Comparison of ENCODE assay signal across 8 cellular contexts in genomic region chr6:144094731-144095133, GRCh38. TPM values are rescaled to one million over a fixed set of nuclear protein-coding genes. Genes with fewer than 3 reads are reported as not detected.
DNase-seq lines count a peak whose midpoint lies in the region; ATAC-seq, FAIRE-seq and TF ChIP-seq lines count a peak whose summit lies in the region.

No MANE protein-coding gene starts in this region.

- intact Hi-C loops in dorsolateral prefrontal cortex (cut with DNase I) (loop anchor here (1.0 to 5.0 kb wide), 5 partner anchors 122 to 388 kb away; partner anchors contain the start of gene LTV1 (in 1 of the 2)), natural killer cell (cut with micrococcal nuclease) (loop anchor here (1.0 to 2.0 kb wide), 4 partner anchors 30 to 154 kb away; no protein-coding TSS in a partner anchor)

- TF ChIP-seq CTCF in SK-N-SH (IDR thresholded peaks at IDR 0.05) (no peak), Loucy (conservative IDR thresholded peaks at IDR 0.05; ENCODE audit: low read length) (no peak), dorsolateral prefrontal cortex (IDR thresholded peaks at IDR 0.05 in 54 of 56, conservative IDR thresholded peaks at IDR 0.05 in 2 of 56; ENCODE audit: low read depth in 1 of 56, partially characterized antibody in 56 of 56) (no peak), natural killer cell (IDR thresholded peaks at IDR 0.05) (no peak)

- no peaks in the 10 kb centered on the region for H3K27me3 ChIP-seq in SK-N-SH (ENCODE audit: insufficient read depth)
- H3K27me3 ChIP-seq in Loucy (ENCODE audit: insufficient read depth, low read length, poor library complexity, severe bottlenecking): no peaks in the 10 kb centered on the region
- H3K27me3 ChIP-seq in dorsolateral prefrontal cortex: no peaks in the 10 kb centered on the region

- peaks cover 28% of the 10 kb centered on the region for H3K79me2 ChIP-seq in SK-N-SH (ENCODE audit: insufficient read depth)
- peaks cover 24% of the 10 kb centered on the region for H3K79me2 ChIP-seq in Loucy (ENCODE audit: insufficient read depth, low read length)

- H3K36me3 ChIP-seq in SK-N-SH (replicated peaks in 1 of 2; ENCODE audit: control insufficient read depth in 1 of 2, insufficient read depth in 2 of 2, low read length in 1 of 2) (peaks cover 3 to 8% of the 10 kb centered on the region in 2 experiments), Loucy (ENCODE audit: insufficient read depth, low read length) (no peaks in the 10 kb centered on the region)

- no peak for DNase-seq in SK-N-SH
- no peak for DNase-seq in dorsolateral prefrontal cortex
- DNase-seq in natural killer cell: no peak
- no peak for DNase-seq in UCSD-AML1 (lab: John Stamatoyannopoulos, UW; ENCODE audit: unreplicated experiment)
- no peak for DNase-seq in DMS153 (lab: John Stamatoyannopoulos, UW)
- no peak for DNase-seq in urothelium cell line (ENCODE audit: low spot score)

- POLR2A ChIA-PET in SK-N-SH (lab: Yijun Ruan, JAX): no interaction called here

- H3K4me1 Mint-ChIP-seq in natural killer cell: peaks cover 23 to 28% of the 10 kb centered on the region in 2 donors

- no peaks in the 10 kb centered on the region for H3K27me3 Mint-ChIP-seq in natural killer cell (ENCODE audit: low read depth in 2 of 2)

- H3K27ac ChIP-seq in SK-N-SH (ENCODE audit: low read depth in 2 of 2, low read length in 1 of 2) (peak overlapping the region; percentile 78 to 80; a peak in 2 of 4 replicates), dorsolateral prefrontal cortex (peak overlapping the region in 37 of 59 donors; percentile 25 to 88 (median 76))

- H3K9me3 ChIP-seq in SK-N-SH: no peaks in the 10 kb centered on the region
- no peaks in the 10 kb centered on the region for H3K9me3 ChIP-seq in Loucy (ENCODE audit: insufficient read depth, low read depth, low read length)

- CTCF ChIA-PET in SK-N-SH (lab: Yijun Ruan, JAX): interaction anchor here (0.9 kb wide), 1 partner anchor 519 kb away, joined by 3 read pairs; no protein-coding TSS in a partner anchor

- peak overlapping the region; percentile 91 to 100 for H3K4me3 ChIP-seq in SK-N-SH (ENCODE audit: low read depth in 2 of 2, low read length in 1 of 2)
- H3K4me3 ChIP-seq in Loucy (ENCODE audit: low read length, poor library complexity, severe bottlenecking): peak overlapping the region; percentile 88
- peak overlapping the region; percentile 66 to 100 (median 94) for H3K4me3 ChIP-seq in dorsolateral prefrontal cortex

- no peaks in the 10 kb centered on the region for H3F3A ChIP-seq in SK-N-SH (replicated peaks; ENCODE audit: insufficient read depth)
- no peaks in the 10 kb centered on the region for H3F3A ChIP-seq in Loucy (ENCODE audit: low read depth)

- 2% methylated on average over 18 of the region's 19 CpGs for WGBS in SK-N-SH (ENCODE audit: low lambda C conversion rate)

- peak overlapping the region; percentile 95 to 97 for H3K27ac Mint-ChIP-seq in natural killer cell

- H2AFZ ChIP-seq in SK-N-SH (ENCODE audit: low read depth) (peak overlapping the region; percentile 93), Loucy (ENCODE audit: low read length) (peak overlapping the region; percentile 74; the same call in 1 of the 2 replicates)

- H3K9ac ChIP-seq in SK-N-SH: peak overlapping the region; percentile 85
- H3K9ac ChIP-seq in Loucy (ENCODE audit: low read depth, low read length, poor library complexity, severe bottlenecking): peak overlapping the region; percentile 77

- TF ChIP-seq RAD21 in SK-N-SH (IDR thresholded peaks at IDR 0.05; ENCODE audit: low read length): no peak

- ATAC-seq in SK-N-SH treated with all-trans-retinoic acid at 6 μM for 48 hours: no peak
- ATAC-seq in natural killer cell: no peak

- FAIRE-seq in urothelium cell line (lab: Jason Lieb, UNC): no peak

- H3K4me2 ChIP-seq in SK-N-SH (peak overlapping the region; percentile 91), Loucy (ENCODE audit: low read depth, low read length, poor library complexity, severe bottlenecking) (peak overlapping the region; percentile 85)

- H3K4me1 ChIP-seq in SK-N-SH (ENCODE audit: control insufficient read depth in 1 of 2, insufficient read depth in 2 of 2, low read depth in 1 of 2, low read length in 1 of 2) (peaks cover 0 to 16% of the 10 kb centered on the region in 2 experiments; a peak in 2 of 4 replicates), Loucy (ENCODE audit: insufficient read depth, low read length, poor library complexity, severe bottlenecking) (peaks cover 20% of the 10 kb centered on the region)

- no peak for TF ChIP-seq EP300 in SK-N-SH (IDR thresholded peaks at IDR 0.05; ENCODE audit: borderline replicate concordance in 1 of 2, low read depth in 1 of 2, low read length in 1 of 2)

- H3K36me3 Mint-ChIP-seq in natural killer cell: no peaks in the 10 kb centered on the region

- H3K9me2 ChIP-seq in SK-N-SH (no peaks in the 10 kb centered on the region), Loucy (replicated peaks; ENCODE audit: low read depth, low read length) (no peaks in the 10 kb centered on the region)

- H4K20me1 ChIP-seq in SK-N-SH (ENCODE audit: insufficient read depth): no peaks in the 10 kb centered on the region
- H4K20me1 ChIP-seq in Loucy (ENCODE audit: insufficient read depth, low read length, poor library complexity, severe bottlenecking): peaks cover 17% of the 10 kb centered on the region

- no peaks in the 10 kb centered on the region for H3K9me3 Mint-ChIP-seq in natural killer cell

- peak overlapping the region; percentile 94 for H3K4me3 Mint-ChIP-seq in natural killer cell

TF ChIP-seq in SK-N-SH, 30 proteins besides CTCF, POLR2A, EP300 and RAD21:
- TF ChIP-seq, protein P1, sequence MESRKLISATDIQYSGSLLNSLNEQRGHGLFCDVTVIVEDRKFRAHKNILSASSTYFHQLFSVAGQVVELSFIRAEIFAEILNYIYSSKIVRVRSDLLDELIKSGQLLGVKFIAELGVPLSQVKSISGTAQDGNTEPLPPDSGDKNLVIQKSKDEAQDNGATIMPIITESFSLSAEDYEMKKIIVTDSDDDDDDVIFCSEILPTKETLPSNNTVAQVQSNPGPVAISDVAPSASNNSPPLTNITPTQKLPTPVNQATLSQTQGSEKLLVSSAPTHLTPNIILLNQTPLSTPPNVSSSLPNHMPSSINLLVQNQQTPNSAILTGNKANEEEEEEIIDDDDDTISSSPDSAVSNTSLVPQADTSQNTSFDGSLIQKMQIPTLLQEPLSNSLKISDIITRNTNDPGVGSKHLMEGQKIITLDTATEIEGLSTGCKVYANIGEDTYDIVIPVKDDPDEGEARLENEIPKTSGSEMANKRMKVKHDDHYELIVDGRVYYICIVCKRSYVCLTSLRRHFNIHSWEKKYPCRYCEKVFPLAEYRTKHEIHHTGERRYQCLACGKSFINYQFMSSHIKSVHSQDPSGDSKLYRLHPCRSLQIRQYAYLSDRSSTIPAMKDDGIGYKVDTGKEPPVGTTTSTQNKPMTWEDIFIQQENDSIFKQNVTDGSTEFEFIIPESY (IDR thresholded peaks at IDR 0.05; ENCODE audit: borderline replicate concordance, low read depth): no peak
- TF ChIP-seq FOXJ3 (CRISPR knock-in tag; IDR thresholded peaks at IDR 0.05) (no peak), EZH2phosphoT487 (IDR thresholded peaks at IDR 0.05; ENCODE audit: borderline replicate concordance, low read depth) (no peak)

TF ChIP-seq in SK-N-SH treated with all-trans-retinoic acid at 6 μM for 48 hours, 23 proteins besides CTCF, POLR2A, EP300 and RAD21 (continues in another document):
- TF ChIP-seq CSRNP3 (CRISPR knock-in tag; IDR thresholded peaks at IDR 0.05): no peak
- no peak for TF ChIP-seq TCF4 (CRISPR knock-in tag; IDR thresholded peaks at IDR 0.05; ENCODE audit: borderline replicate concordance)
- TF ChIP-seq TOX (CRISPR knock-in tag; IDR thresholded peaks at IDR 0.05; ENCODE audit: borderline replicate concordance): no peak
- no peak for TF ChIP-seq ISL1 (CRISPR knock-in tag; IDR thresholded peaks at IDR 0.05)

RNA-seq across cellular contexts. Expression of gene SF3B5, which starts 0.6 kb away (rescaled TPM):
- 281 and 316 TPM in 2 replicates for polyA plus RNA-seq in SK-N-SH (2012; rRNA removed)
- polyA plus RNA-seq in SK-N-SH (2012; cell fraction: cytosol; rRNA removed): 203 and 268 TPM in 2 replicates
- 115 and 168 TPM in 2 replicates for polyA plus RNA-seq in SK-N-SH (2012; cell fraction: nucleus; rRNA removed)
- total RNA-seq in dorsolateral prefrontal cortex (10 to 100 TPM; 62.2 to 97.4 (median 77.0) TPM), natural killer cell (100 to 1,000 TPM; 122 to 145 (median 122) TPM)

RNA-seq across cellular contexts. Expression of gene STX11, which starts 55.6 kb away (rescaled TPM):
- 0.15 and 0.41 TPM in 2 replicates for polyA plus RNA-seq in SK-N-SH (2012; rRNA removed)
- polyA plus RNA-seq in SK-N-SH (2012; cell fraction: cytosol; rRNA removed): 0.18 and 0.41 TPM in 2 replicates
- polyA plus RNA-seq in SK-N-SH (2012; cell fraction: nucleus; rRNA removed): 0.14 and 0.15 TPM in 2 replicates
- total RNA-seq in dorsolateral prefrontal cortex: 1 to 10 TPM in 64 of 120 experiments, under 1 TPM in 56; 0.25 to 3.0 (median 1.0) TPM
- total RNA-seq in natural killer cell: 10 to 100 TPM; 21.9 to 38.3 (median 34.2) TPM

Comparison
In these comparisons a context has a peak if more than half of its experiments do, and no peak if none do; other contexts are left out.
1. RNA of gene STX11, which starts 55.6 kb away (total RNA-seq): 21.9 to 38.3 TPM in natural killer cell; 0.25 to 3.0 TPM in dorsolateral prefrontal cortex; every median in the first group is over 4 times any median in the second.
2. Peak in every context shown above with its lines, with median percentiles within 50 percentile points of each other: H3K4me3 ChIP-seq.